ENCODE assay signal across 4 cellular contexts in the genomic region with DNA sequence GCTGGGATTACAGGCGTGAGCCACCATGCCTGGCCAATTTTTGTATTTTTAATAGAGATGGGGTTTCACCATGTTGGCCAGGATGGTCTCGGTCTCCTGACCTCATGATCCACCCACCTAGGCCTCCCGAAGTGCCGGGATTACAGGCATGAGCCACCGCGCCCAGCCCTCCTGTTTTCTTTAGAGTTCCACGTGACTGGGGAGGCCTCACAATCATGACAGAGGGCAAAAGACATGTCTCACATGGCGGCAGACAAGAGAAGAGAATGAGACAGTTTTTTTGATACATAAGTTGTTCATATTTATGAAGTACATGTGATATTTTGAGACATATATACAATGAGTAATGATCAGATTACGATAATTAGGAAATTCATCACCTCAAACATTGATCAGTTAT. TPM values are rescaled to one million over a fixed set of nuclear protein-coding genes. Genes with fewer than 3 reads are reported as not detected.
"Had no signal": no experiment of that assay in that cellular context is flagged by ENCODE, and none has a peak within 500 bp of the region (broad histone marks: within the 10 kb centered on the region; RNA-seq: fewer than 3 reads in every experiment).

No MANE protein-coding gene starts in this region.

RNA-seq across cellular contexts. Expression of a gene that starts 6.8 kb away (rescaled TPM):
- total RNA-seq: LHCN-M2, M059J, MCF 10A, NCI-H460 had no signal
